Comparison of ENCODE assay signal across 10 cellular contexts in the genomic region with DNA sequence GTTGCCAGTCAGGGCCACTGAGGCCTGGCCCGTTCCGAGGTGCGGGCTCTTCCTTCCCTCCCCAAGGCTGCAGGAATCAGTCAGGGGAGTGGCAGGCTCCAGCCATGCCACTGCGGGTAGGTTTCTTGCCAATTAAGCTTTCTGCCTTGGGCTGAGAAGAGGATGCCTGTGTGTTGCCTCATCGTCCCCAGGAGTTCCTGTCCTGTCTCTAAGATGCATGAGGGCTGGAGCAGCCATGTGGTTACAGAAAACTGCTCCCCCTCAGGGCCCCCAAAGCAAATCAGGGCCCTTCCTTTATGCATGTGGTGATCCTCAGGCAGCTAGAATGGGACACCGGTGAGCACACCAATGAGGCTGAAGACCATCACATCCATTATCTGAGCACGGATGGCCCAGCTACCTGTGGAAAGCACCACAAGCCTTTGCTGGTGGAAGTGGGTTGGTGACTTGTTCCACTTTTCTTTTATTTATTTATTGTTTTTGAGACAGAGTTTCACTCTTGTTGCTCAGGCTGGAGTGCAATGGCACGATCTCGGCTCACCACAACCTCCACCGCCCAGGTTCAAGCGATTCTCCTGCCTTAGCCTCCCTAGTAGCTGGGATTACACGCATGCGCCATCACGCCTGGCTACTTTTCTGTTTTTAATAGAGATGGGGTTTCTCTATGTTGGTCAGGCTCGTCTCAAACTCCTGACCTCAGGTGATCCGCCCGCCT. TPM values are rescaled to one million over a fixed set of nuclear protein-coding genes. Genes with fewer than 3 reads are reported as not detected.
A peak's percentile ranks its signal among the peaks of the same experiment; 100 is the strongest.
DNase-seq lines count a peak whose midpoint lies in the region; ATAC-seq and TF ChIP-seq lines count a peak whose summit lies in the region.
"Not testable (repeated sequence)": the region's sequence is repeated elsewhere in the genome, so short reads cannot be mapped to it uniquely, and the experiment has no call there.
"Had no signal": no experiment of that assay in that cellular context is flagged by ENCODE, and none has a peak within 500 bp of the region (broad histone marks: within the 10 kb centered on the region; RNA-seq: fewer than 3 reads in every experiment).

No MANE protein-coding gene starts in this region.

- POLR2A ChIA-PET in CD4-positive, alpha-beta T cell (lab: Charles Lee): interaction anchor here (1.2 to 2.0 kb wide), 5 partner anchors 20 to 117 kb away, joined by 3 to 8 read pairs (median 8); a partner anchor contains a TSS

- DNase-seq in CD4-positive, alpha-beta T cell; natural killer cell treated with Interleukin-12 subunit alpha and Interleukin-12 subunit beta and Interleukin-15 and Interleukin-18, amount 100 ng/mL, for 72 hours (ENCODE audit: low spot score): not testable (repeated sequence)
- DNase-seq in HFFc6: peak; percentile 57
- DNase-seq in NB4 (ENCODE audit: low read depth): peak; percentile 64
- DNase-seq in activated CD4-positive, alpha-beta T cell treated with anti-CD3 and anti-CD28 coated beads, Interleukin-2, amount 10 ng/mL, durations not matched to agents 24 days and 14 days: peak; percentile 74
- peak in 1 of 2 donors; percentile 43 for DNase-seq in stimulated activated naive CD8-positive, alpha-beta T cell treated with anti-CD3 and anti-CD28 coated beads, Interleukin-15, amount 100 ng/mL, for 72 hours

- H3K9me3 Mint-ChIP-seq in CD4-positive, alpha-beta T cell; HFFc6; activated CD4-positive, alpha-beta T cell treated with anti-CD3 and anti-CD28 coated beads, Interleukin-2, amount 10 ng/mL, durations not matched to agents 24 days and 14 days; activated naive CD4-positive, alpha-beta T cell treated with anti-CD3 and anti-CD28 coated beads, Interleukin-2, amount 50 U/mL, for 24 hours; natural killer cell treated with Interleukin-12 subunit alpha and Interleukin-12 subunit beta and Interleukin-15 and Interleukin-18, amount 100 ng/mL, for 72 hours; stimulated activated naive CD8-positive, alpha-beta T cell treated with anti-CD3 and anti-CD28 coated beads, Interleukin-15, amount 100 ng/mL, for 72 hours: not testable (repeated sequence)

- not testable (repeated sequence) for H3K36me3 Mint-ChIP-seq in CD4-positive, alpha-beta T cell (ENCODE audit: low read depth); HFFc6 (ENCODE audit: low read depth); activated CD4-positive, alpha-beta T cell treated with anti-CD3 and anti-CD28 coated beads, Interleukin-2, amount 10 ng/mL, durations not matched to agents 24 days and 14 days (ENCODE audit: low read depth); activated naive CD4-positive, alpha-beta T cell treated with anti-CD3 and anti-CD28 coated beads, Interleukin-2, amount 50 U/mL, for 24 hours; natural killer cell treated with Interleukin-12 subunit alpha and Interleukin-12 subunit beta and Interleukin-15 and Interleukin-18, amount 100 ng/mL, for 72 hours

- H3K4me3 ChIP-seq in NB4 (ENCODE audit: low read depth, low read length): not testable (repeated sequence)

- peak overlapping the region; percentile 85 for H3K27ac Mint-ChIP-seq in CD4-positive, alpha-beta T cell
- H3K27ac Mint-ChIP-seq in HFFc6: peak overlapping the region; percentile 87
- peak overlapping the region; percentile 100 for H3K27ac Mint-ChIP-seq in activated CD4-positive, alpha-beta T cell treated with anti-CD3 and anti-CD28 coated beads, Interleukin-2, amount 10 ng/mL, durations not matched to agents 24 days and 14 days
- peak overlapping the region; percentile 99 for H3K27ac Mint-ChIP-seq in activated naive CD4-positive, alpha-beta T cell treated with anti-CD3 and anti-CD28 coated beads, Interleukin-2, amount 50 U/mL, for 24 hours
- peak overlapping the region; percentile 85 to 93 for H3K27ac Mint-ChIP-seq in natural killer cell treated with Interleukin-12 subunit alpha and Interleukin-12 subunit beta and Interleukin-15 and Interleukin-18, amount 100 ng/mL, for 72 hours
- peak overlapping the region; percentile 99 for H3K27ac Mint-ChIP-seq in stimulated activated naive CD8-positive, alpha-beta T cell treated with anti-CD3 and anti-CD28 coated beads, Interleukin-15, amount 100 ng/mL, for 72 hours

- H3K4me1 Mint-ChIP-seq in CD4-positive, alpha-beta T cell (ENCODE audit: low read depth): peaks cover 33% of the 10 kb centered on the region
- peaks cover 39% of the 10 kb centered on the region for H3K4me1 Mint-ChIP-seq in HFFc6 (ENCODE audit: low read depth)
- peaks cover 42% of the 10 kb centered on the region for H3K4me1 Mint-ChIP-seq in activated CD4-positive, alpha-beta T cell treated with anti-CD3 and anti-CD28 coated beads, Interleukin-2, amount 10 ng/mL, durations not matched to agents 24 days and 14 days
- peaks cover 48% of the 10 kb centered on the region for H3K4me1 Mint-ChIP-seq in activated naive CD4-positive, alpha-beta T cell treated with anti-CD3 and anti-CD28 coated beads, Interleukin-2, amount 50 U/mL, for 24 hours
- peaks cover 28 to 34% of the 10 kb centered on the region in 2 donors for H3K4me1 Mint-ChIP-seq in natural killer cell treated with Interleukin-12 subunit alpha and Interleukin-12 subunit beta and Interleukin-15 and Interleukin-18, amount 100 ng/mL, for 72 hours (ENCODE audit: low read depth in 2 of 2)
- H3K4me1 Mint-ChIP-seq in stimulated activated naive CD8-positive, alpha-beta T cell treated with anti-CD3 and anti-CD28 coated beads, Interleukin-15, amount 100 ng/mL, for 72 hours: peaks cover 57% of the 10 kb centered on the region

- TF ChIP-seq CTCF in CD4-positive, alpha-beta T cell (IDR thresholded peaks at IDR 0.05); HFFc6 (IDR thresholded peaks at IDR 0.05); NB4 (IDR thresholded peaks at IDR 0.05; ENCODE audit: low read depth, low read length): not testable (repeated sequence)

- ATAC-seq in CD4-positive, alpha-beta T cell (ENCODE audit: poor library complexity): peak; percentile 12
- peak; percentile 23 for ATAC-seq in esophagus mucosa
- peak; percentile 34 to 43 for ATAC-seq in natural killer cell treated with Interleukin-12 subunit alpha and Interleukin-12 subunit beta and Interleukin-15 and Interleukin-18, amount 100 ng/mL, for 72 hours
- ATAC-seq in stimulated activated naive CD8-positive, alpha-beta T cell treated with anti-CD3 and anti-CD28 coated beads, Interleukin-15, amount 100 ng/mL, for 72 hours: peak; percentile 36

- not testable (repeated sequence) for H3K27me3 ChIP-seq in CD4-positive, alpha-beta T cell (ENCODE audit: control insufficient read depth, insufficient read depth, low read length)

- intact Hi-C loops in CD4-positive, alpha-beta T cell (cut with DNase I, micrococcal nuclease): not testable (repeated sequence)
- intact Hi-C loops in activated CD4-positive, alpha-beta T cell treated with anti-CD3 and anti-CD28 coated beads, Interleukin-2, amount 10 ng/mL, durations not matched to agents 24 days and 14 days (cut with micrococcal nuclease): loop anchor here (5.0 kb wide), 2 partner anchors 56 to 561 kb away; a partner anchor contains a TSS

- CTCF ChIA-PET in CD4-positive, alpha-beta T cell (lab: Charles Lee): interaction anchor here (1.1 to 1.6 kb wide), 5 partner anchors 14 to 117 kb away, joined by 3 to 8 read pairs (median 3); no protein-coding TSS in a partner anchor

- not testable (repeated sequence) for H3K27me3 Mint-ChIP-seq in CD4-positive, alpha-beta T cell; HFFc6 (ENCODE audit: insufficient read depth); activated CD4-positive, alpha-beta T cell treated with anti-CD3 and anti-CD28 coated beads, Interleukin-2, amount 10 ng/mL, durations not matched to agents 24 days and 14 days; activated naive CD4-positive, alpha-beta T cell treated with anti-CD3 and anti-CD28 coated beads, Interleukin-2, amount 50 U/mL, for 24 hours; natural killer cell treated with Interleukin-12 subunit alpha and Interleukin-12 subunit beta and Interleukin-15 and Interleukin-18, amount 100 ng/mL, for 72 hours; stimulated activated naive CD8-positive, alpha-beta T cell treated with anti-CD3 and anti-CD28 coated beads, Interleukin-15, amount 100 ng/mL, for 72 hours

- peak overlapping the region; percentile 68 for H3K4me3 Mint-ChIP-seq in CD4-positive, alpha-beta T cell
- H3K4me3 Mint-ChIP-seq in HFFc6: not testable (repeated sequence)
- H3K4me3 Mint-ChIP-seq in activated CD4-positive, alpha-beta T cell treated with anti-CD3 and anti-CD28 coated beads, Interleukin-2, amount 10 ng/mL, durations not matched to agents 24 days and 14 days: peak overlapping the region; percentile 72
- H3K4me3 Mint-ChIP-seq in activated naive CD4-positive, alpha-beta T cell treated with anti-CD3 and anti-CD28 coated beads, Interleukin-2, amount 50 U/mL, for 24 hours: peak overlapping the region; percentile 80
- peak overlapping the region; percentile 78 for H3K4me3 Mint-ChIP-seq in natural killer cell treated with Interleukin-12 subunit alpha and Interleukin-12 subunit beta and Interleukin-15 and Interleukin-18, amount 100 ng/mL, for 72 hours
- peak overlapping the region; percentile 77 to 78 for H3K4me3 Mint-ChIP-seq in stimulated activated naive CD8-positive, alpha-beta T cell treated with anti-CD3 and anti-CD28 coated beads, Interleukin-15, amount 100 ng/mL, for 72 hours

- not testable (repeated sequence) for H3K27ac ChIP-seq in CD4-positive, alpha-beta T cell (ENCODE audit: low read depth, low read length)

- TF ChIP-seq POLR2A in NB4 (IDR thresholded peaks at IDR 0.05; ENCODE audit: extremely low read depth, insufficient read length): not testable (repeated sequence)

- H3K9me3 ChIP-seq in CD4-positive, alpha-beta T cell (ENCODE audit: control insufficient read depth, low read length): not testable (repeated sequence)

RNA-seq across cellular contexts. Expression of a gene that starts 27.0 kb away (rescaled TPM):
- 10 to 100 TPM; 80.3 to 85.3 TPM for total RNA-seq in CD4-positive, alpha-beta T cell
- 100 to 1,000 TPM; 112 to 133 (median 124) TPM for total RNA-seq in HFFc6 (2021; fragmentation: NEBNext Ultra II Directional; extraction: Animal tissue kit (Norgen Biotek cat#: 25700))
- total RNA-seq in activated CD4-positive, alpha-beta T cell treated with anti-CD3 and anti-CD28 coated beads, Interleukin-2, amount 10 ng/mL, durations not matched to agents 24 days and 14 days: 408 and 410 TPM in 2 replicates
- 198 TPM for total RNA-seq in esophagus mucosa
- total RNA-seq in natural killer cell treated with Interleukin-12 subunit alpha and Interleukin-12 subunit beta and Interleukin-15 and Interleukin-18, amount 100 ng/mL, for 72 hours: 100 to 1,000 TPM; 142 to 348 TPM

RNA-seq across cellular contexts. Expression of a gene that starts 40.0 kb away (rescaled TPM):
- not detected for total RNA-seq in CD4-positive, alpha-beta T cell
- not detected for total RNA-seq in HFFc6 (2021; fragmentation: NEBNext Ultra II Directional; extraction: Animal tissue kit (Norgen Biotek cat#: 25700))
- not detected in 2 replicates for total RNA-seq in activated CD4-positive, alpha-beta T cell treated with anti-CD3 and anti-CD28 coated beads, Interleukin-2, amount 10 ng/mL, durations not matched to agents 24 days and 14 days
- total RNA-seq in esophagus mucosa: not detected
- total RNA-seq in natural killer cell treated with Interleukin-12 subunit alpha and Interleukin-12 subunit beta and Interleukin-15 and Interleukin-18, amount 100 ng/mL, for 72 hours: not detected
- total RNA-seq: endodermal cell, renal cortical epithelial cell had no signal

RNA-seq across cellular contexts. Expression of a gene that starts 54.9 kb away (rescaled TPM):
- 10 to 100 TPM; 57.5 to 58.6 TPM for total RNA-seq in CD4-positive, alpha-beta T cell
- total RNA-seq in HFFc6 (2021; fragmentation: NEBNext Ultra II Directional; extraction: Animal tissue kit (Norgen Biotek cat#: 25700)): 10 to 100 TPM; 15.6 to 19.0 (median 16.2) TPM
- total RNA-seq in activated CD4-positive, alpha-beta T cell treated with anti-CD3 and anti-CD28 coated beads, Interleukin-2, amount 10 ng/mL, durations not matched to agents 24 days and 14 days: 36.8 and 44.9 TPM in 2 replicates
- 9.6 TPM for total RNA-seq in esophagus mucosa
- total RNA-seq in natural killer cell treated with Interleukin-12 subunit alpha and Interleukin-12 subunit beta and Interleukin-15 and Interleukin-18, amount 100 ng/mL, for 72 hours: 10 to 100 TPM; 31.3 to 59.2 TPM
